Comparison of ENCODE assay signal across 22 cellular contexts in genomic region chr7:153027904-153028303, GRCh38.
"Had no signal": no experiment of that assay in that cellular context is flagged by ENCODE, and none has a peak within 500 bp of the region (broad histone marks: within the 10 kb centered on the region; RNA-seq: fewer than 3 reads in every experiment).

No MANE protein-coding gene starts in this region.

- H3K27ac ChIP-seq: colonic mucosa, dorsolateral prefrontal cortex, epithelial cell of prostate, esophagus muscularis mucosa, esophagus squamous epithelium, foreskin keratinocyte, gastrocnemius medialis, gastroesophageal sphincter, heart left ventricle, heart right ventricle had no signal

- DNase-seq: colonic mucosa; cortex of kidney; dermis blood vessel endothelial cell; effector CD4-positive, alpha-beta T cell; effector CD8-positive, alpha-beta T cell; effector memory CD4-positive, alpha-beta T cell; effector memory CD8-positive, alpha-beta T cell; endodermal cell; erythroblast; esophagus squamous epithelium; foreskin fibroblast; foreskin keratinocyte; foreskin melanocyte; gastrocnemius medialis; glutamatergic neuron; head of caudate nucleus; heart left ventricle; heart right ventricle had no signal

- H3K4me3 ChIP-seq: colonic mucosa, dorsolateral prefrontal cortex, esophagus muscularis mucosa, esophagus squamous epithelium, gastrocnemius medialis, gastroesophageal sphincter, heart left ventricle, heart right ventricle had no signal
